Comparison of ENCODE assay signal across 1 cellular context in the genomic region with DNA sequence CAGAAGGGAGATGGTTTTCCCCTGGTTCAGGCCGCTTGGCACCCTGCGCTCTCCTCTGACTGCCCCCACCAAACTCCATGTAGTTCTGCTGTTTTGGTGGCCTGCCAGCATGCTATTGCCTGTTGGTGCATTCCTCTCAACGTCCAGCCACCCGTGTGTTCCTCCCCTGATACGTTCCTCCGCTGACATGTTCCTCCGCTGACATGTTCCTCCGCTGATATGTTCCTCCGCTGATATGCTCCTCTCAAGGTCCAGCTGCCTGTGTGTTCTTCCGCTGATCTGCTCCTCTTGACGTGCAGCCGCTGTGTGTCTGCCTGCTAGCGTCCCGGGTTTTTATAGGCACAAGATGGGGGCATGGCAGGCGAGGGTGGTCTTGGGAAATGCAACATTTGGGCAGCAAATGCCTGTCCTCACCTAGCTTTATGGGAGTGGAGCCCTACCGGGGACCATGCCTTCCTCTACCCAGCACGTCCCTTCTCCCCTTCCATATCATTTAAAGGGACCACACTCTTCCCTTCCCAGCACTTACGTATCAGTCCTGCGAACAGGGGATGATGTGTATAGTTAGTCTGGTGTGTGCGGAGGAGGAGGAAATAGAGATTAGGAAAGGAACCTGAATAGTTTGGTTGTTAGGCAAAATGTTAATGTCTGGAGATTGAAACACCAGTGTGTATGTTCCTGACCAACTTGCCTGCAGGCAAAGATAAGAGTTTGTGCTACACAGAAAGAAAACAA.
TF ChIP-seq lines count a peak whose summit lies in the region.

No MANE protein-coding gene starts in this region.

TF ChIP-seq in endothelial cell of umbilical vein, 7 proteins besides CTCF, POLR2A, EP300 and RAD21 (continued from another document):
- TF ChIP-seq MYC (IDR thresholded peaks at IDR 0.05; ENCODE audit: low read depth, low read length) (no peak), EZH2 (IDR thresholded peaks at IDR 0.05; ENCODE audit: borderline replicate concordance, low read depth, low read length, severe bottlenecking) (no peak), FOS (IDR thresholded peaks at IDR 0.05; ENCODE audit: borderline replicate concordance, insufficient read depth, low read length) (no peak)
- TF ChIP-seq, protein P1, sequence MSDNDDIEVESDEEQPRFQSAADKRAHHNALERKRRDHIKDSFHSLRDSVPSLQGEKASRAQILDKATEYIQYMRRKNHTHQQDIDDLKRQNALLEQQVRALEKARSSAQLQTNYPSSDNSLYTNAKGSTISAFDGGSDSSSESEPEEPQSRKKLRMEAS (IDR thresholded peaks at IDR 0.05; ENCODE audit: insufficient read depth, insufficient read length): no peak
TF ChIP-seq in endothelial cell of umbilical vein: peak in this region for 0.
